In genomic region chr6:56091159-56091869, GRCh38 we compare ENCODE assay signal across 1 cellular context.
TF ChIP-seq lines count a peak whose summit lies in the region.

No MANE protein-coding gene starts in this region.

TF ChIP-seq in HepG2, 621 proteins besides CTCF, POLR2A, EP300 and RAD21 (continued from another document and continues in another):
- TF ChIP-seq GRHL1 (CRISPR knock-in tag; conservative IDR thresholded peaks at IDR 0.05) (no peak), SRY (CRISPR knock-in tag; IDR thresholded peaks at IDR 0.05) (no peak), MEIS1 (CRISPR knock-in tag; IDR thresholded peaks at IDR 0.05; ENCODE audit: borderline replicate concordance) (no peak), PAF1 (CRISPR knock-in tag; IDR thresholded peaks at IDR 0.05) (no peak), ZNF331 (CRISPR knock-in tag; IDR thresholded peaks at IDR 0.05) (peak; percentile 53; the same call in 1 of the 2 replicates), LRRFIP1 (CRISPR knock-in tag; conservative IDR thresholded peaks at IDR 0.05) (no peak), CEBPB (IDR thresholded peaks at IDR 0.05; ENCODE audit: borderline replicate concordance, low read depth, low read length) (peak; percentile 97), NRL (CRISPR knock-in tag; IDR thresholded peaks at IDR 0.05; ENCODE audit: borderline replicate concordance) (no peak), ZNF784 (CRISPR knock-in tag; IDR thresholded peaks at IDR 0.05; ENCODE audit: borderline replicate concordance) (no peak), MYC (CRISPR knock-in tag; IDR thresholded peaks at IDR 0.05; ENCODE audit: borderline replicate concordance) (no peak), ZNF503 (CRISPR knock-in tag; IDR thresholded peaks at IDR 0.05) (no peak), CEBPZ (IDR thresholded peaks at IDR 0.05; ENCODE audit: low read length) (no peak), ZNF513 (CRISPR knock-in tag; conservative IDR thresholded peaks at IDR 0.05) (no peak), STAT5B (CRISPR knock-in tag; IDR thresholded peaks at IDR 0.05) (no peak), ZNF12 (CRISPR knock-in tag; IDR thresholded peaks at IDR 0.05) (peak; percentile 95), PRDM4 (CRISPR knock-in tag; IDR thresholded peaks at IDR 0.05; ENCODE audit: borderline replicate concordance) (no peak), FUBP1 (CRISPR knock-in tag; IDR thresholded peaks at IDR 0.05; ENCODE audit: borderline replicate concordance) (no peak), GABPB1 (CRISPR knock-in tag; IDR thresholded peaks at IDR 0.05) (no peak), THAP11 (CRISPR knock-in tag; IDR thresholded peaks at IDR 0.05) (0 out of 2 replicates have a peak, but pooled peaks have one; percentile 29), KIAA2018 (CRISPR knock-in tag; IDR thresholded peaks at IDR 0.05; ENCODE audit: borderline replicate concordance) (no peak)
